ENCODE assay signal across 6 cellular contexts in genomic region chr16:21793310-21793709, GRCh38.
DNase-seq lines count a peak whose midpoint lies in the region; ATAC-seq and TF ChIP-seq lines count a peak whose summit lies in the region.
"Not testable (repeated sequence)": the region's sequence is repeated elsewhere in the genome, so short reads cannot be mapped to it uniquely, and the experiment has no call there.

No MANE protein-coding gene starts in this region.

- H3K27me3 ChIP-seq in heart left ventricle, left lung: not testable (repeated sequence)

- intact Hi-C loops in heart left ventricle (cut with DNase I); left ventricle myocardium superior (cut with micrococcal nuclease); left lung (cut with DNase I); mucosa of descending colon (cut with DNase I, micrococcal nuclease); sciatic nerve (cut with DNase I): not testable (repeated sequence)

- not testable (repeated sequence) for TF ChIP-seq CTCF in heart left ventricle (IDR thresholded peaks at IDR 0.05); left lung (IDR thresholded peaks at IDR 0.05); mucosa of descending colon (IDR thresholded peaks at IDR 0.05)

- TF ChIP-seq POLR2A in heart left ventricle (IDR thresholded peaks at IDR 0.05): not testable (repeated sequence)

- not testable (repeated sequence) for H3K4me1 ChIP-seq in heart left ventricle; left lung; mucosa of descending colon (ENCODE audit: low read depth)

- ATAC-seq in esophagus mucosa (peak; percentile 5), heart left ventricle (peak in 3 of 4 donors; percentile 43 to 63 (median 49)), left ventricle myocardium superior (peak; percentile 56), left lung (peak; percentile 72), mucosa of descending colon (peak; percentile 54), sciatic nerve (peak; percentile 66)

- WGBS in heart left ventricle, 4 donors: 59 to 68% methylated on average over 2 of the region's 3 CpGs; no CpG with 5 or more reads in 2 of the 4 donors

- H3K4me3 ChIP-seq in heart left ventricle, left lung, mucosa of descending colon: not testable (repeated sequence)

- H3K36me3 ChIP-seq in heart left ventricle: peaks cover 0 to 13% (median 6%) of the 10 kb centered on the region in 9 donors
- not testable (repeated sequence) for H3K36me3 ChIP-seq in left lung; mucosa of descending colon (ENCODE audit: low read depth)

- H3K9me3 ChIP-seq in heart left ventricle, left lung, mucosa of descending colon: not testable (repeated sequence)

- DNase-seq in heart left ventricle (peak in 1 of 5 donors; percentile 20), left lung (peak in 1 of 2 donors; percentile 50)
- not testable (repeated sequence) for DNase-seq in left ventricle myocardium superior; mucosa of descending colon; sciatic nerve (ENCODE audit: low spot score)

- H3K27ac ChIP-seq in heart left ventricle, left lung: not testable (repeated sequence)

Comparison
In these comparisons a context has a peak if more than half of its experiments do, and no peak if none do; other contexts are left out.
1. ATAC-seq: peak in every context shown above with its lines; median percentile 72 in left lung; 66 in sciatic nerve; 56 in left ventricle myocardium superior; 54 in mucosa of descending colon; 49 in heart left ventricle; 5 in esophagus mucosa.